8 cellular contexts compared by ENCODE assay signal in genomic region chr18:79395761-79396404, GRCh38. TPM values are rescaled to one million over a fixed set of nuclear protein-coding genes. Genes with fewer than 3 reads are reported as not detected.
DNase-seq lines count a peak whose midpoint lies in the region; ATAC-seq and TF ChIP-seq lines count a peak whose summit lies in the region.

Gene NFATC1 (plus strand): TSS chr18:79395930. CDS start chr18:79396225, 295 bp downstream.

- BruUV-seq in A673 (replicated peaks; lab: Mats Ljungman, UMichigan): no TSS peak

- DNase-seq in A673 (ENCODE audit: low spot score): peak; percentile 84
- peak; percentile 53 to 55 for DNase-seq in NOMO-1 (lab: John Stamatoyannopoulos, UW; ENCODE audit: unreplicated experiment in 2 of 2)
- DNase-seq in activated T-cell treated with anti-CD3 and anti-CD28 coated beads, Interleukin-2, amount 50 U/mL, for 72 hours: peak; percentile 88 to 89
- DNase-seq in fibroblast of pulmonary artery (ENCODE audit: low read depth): peak; percentile 84
- peak; percentile 69 for DNase-seq in testis
- no peak for DNase-seq in HT-29 (ENCODE audit: low spot score)

- CTCF ChIA-PET in A673 (lab: Charles Lee): no interaction called here

- ATAC-seq in activated T-cell treated with anti-CD3 and anti-CD28 coated beads, Interleukin-2, amount 50 U/mL, for 72 hours (replicated peaks in 1 of 2): peak; percentile 52 to 55

- intact Hi-C loops in A673 (cut with micrococcal nuclease; ENCODE audit: unreplicated experiment) (loop anchor here (10.0 kb wide), 1 partner anchor 639 kb away; the partner anchor contains the start of gene RBFA), testis (cut with DNase I; ENCODE audit: low total_unique reads) (no loop called here)

- H3K9me3 Mint-ChIP-seq in activated T-cell treated with anti-CD3 and anti-CD28 coated beads, Interleukin-2, amount 50 U/mL, for 72 hours: no peaks in the 10 kb centered on the region

- POLR2A ChIA-PET in A673 (lab: Charles Lee; ENCODE audit: low non-redundant PET): no interaction called here

- H3K4me1 ChIP-seq in A673 (ENCODE audit: insufficient read depth, low read length, poor library complexity, severe bottlenecking): peaks cover 16% of the 10 kb centered on the region
- H3K4me1 ChIP-seq in neuron (ENCODE audit: insufficient read depth, low read length): no peaks in the 10 kb centered on the region
- peaks cover 11% of the 10 kb centered on the region for H3K4me1 ChIP-seq in testis

- H3K27ac Mint-ChIP-seq in activated T-cell treated with anti-CD3 and anti-CD28 coated beads, Interleukin-2, amount 50 U/mL, for 72 hours: peak within 1 kb of the TSS; percentile 40

- H3K9me3 ChIP-seq in A673 (ENCODE audit: low read depth, low read length, poor library complexity, severe bottlenecking): no peaks in the 10 kb centered on the region
- no peaks in the 10 kb centered on the region for H3K9me3 ChIP-seq in neuron (ENCODE audit: low read length)
- no peaks in the 10 kb centered on the region for H3K9me3 ChIP-seq in testis

- peak within 1 kb of the TSS; percentile 50 for H3K27ac ChIP-seq in A673 (ENCODE audit: low read depth, low read length, poor library complexity, severe bottlenecking)
- H3K27ac ChIP-seq in testis: peak within 1 kb of the TSS; percentile 72 to 83

- H2AFZ ChIP-seq in neuron (ENCODE audit: low read depth, low read length): peak within 1 kb of the TSS; percentile 54

- H3K4me1 Mint-ChIP-seq in activated T-cell treated with anti-CD3 and anti-CD28 coated beads, Interleukin-2, amount 50 U/mL, for 72 hours (ENCODE audit: low read depth): peaks cover 29% of the 10 kb centered on the region

- no peaks in the 10 kb centered on the region for H3K36me3 ChIP-seq in A673 (ENCODE audit: insufficient read depth, low read length, poor library complexity, severe bottlenecking)
- no peaks in the 10 kb centered on the region for H3K36me3 ChIP-seq in neuron (ENCODE audit: insufficient read depth, low read length)
- H3K36me3 ChIP-seq in testis (ENCODE audit: low read depth, missing control alignments): no peaks in the 10 kb centered on the region

- H3K4me3 ChIP-seq in A673 (ENCODE audit: low read depth, low read length, poor library complexity, severe bottlenecking) (peak within 1 kb of the TSS; percentile 53), fibroblast of pulmonary artery (replicated peaks; ENCODE audit: low read depth, low read length) (peak within 1 kb of the TSS; percentile 55), neuron (ENCODE audit: low read length) (peak within 1 kb of the TSS; percentile 9), testis (peak within 1 kb of the TSS; percentile 55 to 64)

- H3K36me3 Mint-ChIP-seq in activated T-cell treated with anti-CD3 and anti-CD28 coated beads, Interleukin-2, amount 50 U/mL, for 72 hours (ENCODE audit: insufficient read depth in 2 of 2): peaks cover 4 to 5% of the 10 kb centered on the region in 2 donors

- 0% methylated on average over 12 to 39 of the region's 91 CpGs for WGBS in testis, 2 donors

- H3K27me3 Mint-ChIP-seq in activated T-cell treated with anti-CD3 and anti-CD28 coated beads, Interleukin-2, amount 50 U/mL, for 72 hours (ENCODE audit: low read depth): peaks cover 4% of the 10 kb centered on the region

- H3K4me3 Mint-ChIP-seq in activated T-cell treated with anti-CD3 and anti-CD28 coated beads, Interleukin-2, amount 50 U/mL, for 72 hours: peak within 1 kb of the TSS; percentile 88 to 97

- no peak for TF ChIP-seq CTCF in A673 (conservative IDR thresholded peaks at IDR 0.05; ENCODE audit: low read depth, low read length)
- no peak for TF ChIP-seq CTCF in fibroblast of pulmonary artery (IDR thresholded peaks at IDR 0.05; ENCODE audit: low read length, missing control alignments)
- TF ChIP-seq CTCF in testis (IDR thresholded peaks at IDR 0.05): no peak

- TF ChIP-seq POLR2A in GM19193 (IDR thresholded peaks at IDR 0.05; ENCODE audit: extremely low read depth, insufficient read depth, insufficient read length): peak; percentile 71
- TF ChIP-seq POLR2A in testis (IDR thresholded peaks at IDR 0.05): no peak

- H3K27me3 ChIP-seq in A673 (replicated peaks; ENCODE audit: insufficient read depth, low read depth, low read length, poor library complexity) (no peaks in the 10 kb centered on the region), neuron (ENCODE audit: insufficient read depth, low read length) (peaks cover 72% of the 10 kb centered on the region), testis (no peaks in the 10 kb centered on the region)

RNA-seq across cellular contexts. Expression of gene NFATC1, which starts in this region (rescaled TPM):
- total RNA-seq in A673 (2021): 10.4 and 13.5 TPM in 2 replicates
- total RNA-seq in activated T-cell treated with anti-CD3 and anti-CD28 coated beads, Interleukin-2, amount 50 U/mL, for 72 hours: 10 to 100 TPM; 70.4 to 86.0 TPM
- 10 to 100 TPM; 22.2 to 28.1 TPM for total RNA-seq in testis
- polyA plus RNA-seq in testis (ENCODE audit: insufficient read depth, low read depth, low replicate concordance): 27.5 TPM
- total RNA-seq in HT-29 (2014; rRNA removed; shearing (Covaris generic)): not detected in 2 replicates

Comparison
In these comparisons a context has a peak if more than half of its experiments do, and no peak if none do; other contexts are left out.
1. RNA of gene NFATC1 (total RNA-seq): 70.4 to 86.0 TPM in activated T-cell treated with anti-CD3 and anti-CD28 coated beads, Interleukin-2, amount 50 U/mL, for 72 hours, 22.2 to 28.1 TPM in testis and 10.4 to 13.5 TPM in A673; not detected in HT-29; every median in the first group is over 10 times any median in the second.
2. H3K4me3 ChIP-seq: peak in every context shown above with its lines; median percentile 60 in testis; 55 in fibroblast of pulmonary artery; 53 in A673; 9 in neuron.